8 cellular contexts compared by ENCODE assay signal in genomic region chr7:88835147-88835728, GRCh38. TPM values are rescaled to one million over a fixed set of nuclear protein-coding genes. Genes with fewer than 3 reads are reported as not detected.
DNase-seq lines count a peak whose midpoint lies in the region; ATAC-seq and TF ChIP-seq lines count a peak whose summit lies in the region.

No MANE protein-coding gene starts in this region.

- H3K27ac ChIP-seq in C4-2B, result no peak overlapping the region
- no peak overlapping the region for H3K27ac ChIP-seq in colonic mucosa

- no peak overlapping the region for H3K9ac ChIP-seq in colonic mucosa (ENCODE audit: low read depth in 2 of 2, low read length in 2 of 2)

- peak; percentile 41 for DNase-seq in NCI-H748 (lab: John Stamatoyannopoulos, UW; ENCODE audit: unreplicated experiment)
- DNase-seq in colonic mucosa, result no peak
- no peak for DNase-seq in retinal pigment epithelial cell (ENCODE audit: low read depth)
- DNase-seq in activated naive CD4-positive, alpha-beta T cell (lab: John Stamatoyannopoulos, UW), result no peak
- DNase-seq in AG08396 (ENCODE audit: low spot score), result no peak

- intact Hi-C loops in colonic mucosa (cut with DNase I), result loop anchor here (10.0 kb wide), 1 partner anchor 590 kb away; no protein-coding TSS in a partner anchor

- H3K27me3 ChIP-seq in colonic mucosa, result no peaks in the 10 kb centered on the region

- H3K4me1 ChIP-seq in colonic mucosa, result no peaks in the 10 kb centered on the region

- H3K4me3 ChIP-seq in colonic mucosa (no peak overlapping the region), retinal pigment epithelial cell (ENCODE audit: low read length) (no peak overlapping the region)

- no peaks in the 10 kb centered on the region for H3K9me3 ChIP-seq in colonic mucosa

- H3K36me3 ChIP-seq in colonic mucosa, result no peaks in the 10 kb centered on the region

- TF ChIP-seq CTCF in C4-2B (conservative IDR thresholded peaks at IDR 0.05) (peak; percentile 84), colonic mucosa (IDR thresholded peaks at IDR 0.05) (peak; percentile 20), retinal pigment epithelial cell (conservative IDR thresholded peaks at IDR 0.05; ENCODE audit: low read depth, low read length) (peak; percentile 68)

- peak; percentile 92 for ATAC-seq in GM18870 (IDR thresholded peaks at IDR 0.05; ENCODE audit: unreplicated experiment)
- ATAC-seq in HG03064 (IDR thresholded peaks at IDR 0.05; ENCODE audit: low read depth, unreplicated experiment), result peak; percentile 79

RNA-seq across cellular contexts. Expression of gene TEX47, which starts 39.7 kb away (rescaled TPM):
- not detected for total RNA-seq in colonic mucosa

Comparison
In these comparisons a context has a peak if more than half of its experiments do, and no peak if none do; other contexts are left out.
1. CTCF ChIP-seq: peak in every context shown above with its lines; median percentile 84 in C4-2B; 68 in retinal pigment epithelial cell; 20 in colonic mucosa.